18 cellular contexts compared by ENCODE assay signal in genomic region chr1:232383455-232384074, GRCh38.
"Had no signal": no experiment of that assay in that cellular context is flagged by ENCODE, and none has a peak within 500 bp of the region (broad histone marks: within the 10 kb centered on the region; RNA-seq: fewer than 3 reads in every experiment).

No MANE protein-coding gene starts in this region.

- H3K9me3 ChIP-seq: adrenal gland, lower lobe of right lung, psoas muscle, right lobe of liver, spleen, stomach, thoracic aorta, upper lobe of right lung had no signal

- DNase-seq: activated CD4-positive, alpha-beta memory T cell treated with anti-CD3 and anti-CD28 coated beads for 36 hours; activated CD4-positive, alpha-beta T cell treated with anti-CD3 and anti-CD28 coated beads for 36 hours; activated effector memory CD4-positive, alpha-beta T cell treated with anti-CD3 and anti-CD28 coated beads, Interleukin-2, amount 50 U/mL, for 16 hours; activated T-cell treated with anti-CD3 and anti-CD28 coated beads, Interleukin-2, amount 50 U/mL, for 24 hours; adrenal gland; caudate nucleus; foreskin melanocyte; immature natural killer cell; left cardiac atrium; lower lobe of right lung; midbrain; psoas muscle; right lobe of liver; spleen; stomach; T-helper 9 cell; upper lobe of right lung had no signal

- H3K27ac ChIP-seq: adrenal gland, lower lobe of right lung, psoas muscle, right lobe of liver, spleen, stomach, thoracic aorta, upper lobe of right lung had no signal

- H3K27me3 ChIP-seq: adrenal gland, right lobe of liver, stomach, upper lobe of right lung had no signal

- H3K36me3 ChIP-seq: adrenal gland, lower lobe of right lung, right lobe of liver, spleen, stomach, thoracic aorta, upper lobe of right lung had no signal

- H3K4me3 ChIP-seq: adrenal gland, lower lobe of right lung, psoas muscle, right lobe of liver, spleen, stomach, thoracic aorta, upper lobe of right lung had no signal

- ATAC-seq: activated CD4-positive, alpha-beta T cell treated with anti-CD3 and anti-CD28 coated beads for 36 hours; lower lobe of right lung; right lobe of liver; upper lobe of right lung had no signal

- H3K4me1 ChIP-seq: adrenal gland, lower lobe of right lung, right lobe of liver, spleen, upper lobe of right lung had no signal
